Comparison of ENCODE assay signal across 25 cellular contexts in genomic region chr12:78981-79380, GRCh38. TPM values are rescaled to one million over a fixed set of nuclear protein-coding genes. Genes with fewer than 3 reads are reported as not detected.
DNase-seq lines count a peak whose midpoint lies in the region; ATAC-seq and TF ChIP-seq lines count a peak whose summit lies in the region.
"Had no signal": no experiment of that assay in that cellular context is flagged by ENCODE, and none has a peak within 500 bp of the region (broad histone marks: within the 10 kb centered on the region; RNA-seq: fewer than 3 reads in every experiment).

No MANE protein-coding gene starts in this region.

- peaks cover 83% of the 10 kb centered on the region for H3K27me3 ChIP-seq in endodermal cell (ENCODE audit: control insufficient read depth, insufficient read depth, low read length, poor library complexity, severe bottlenecking)
- peaks cover 0 to 86% (median 23%) of the 10 kb centered on the region in 3 experiments for H3K27me3 ChIP-seq in neuronal stem cell (ENCODE audit: control insufficient read depth in 3 of 3, insufficient read depth in 3 of 3, low read depth in 1 of 3, low read length in 3 of 3)
- no peaks in the 10 kb centered on the region for H3K27me3 ChIP-seq in aorta (ENCODE audit: control insufficient read depth in 1 of 2, insufficient read depth in 2 of 2, low read length in 1 of 2)
- H3K27me3 ChIP-seq: BLaER1 treated with 17β-estradiol and CSF1 and Interleukin-3, amounts not matched to agents 10 nM and 100 nM had no signal

- H3K4me2 ChIP-seq in neuronal stem cell (ENCODE audit: insufficient read depth, low read length, poor library complexity, severe bottlenecking): no peak overlapping the region
- H3K4me2 ChIP-seq: BLaER1 treated with 17β-estradiol and CSF1 and Interleukin-3, amounts not matched to agents 10 nM and 100 nM had no signal

- no peak for ATAC-seq in natural killer cell treated with Interleukin-12 subunit alpha and Interleukin-12 subunit beta and Interleukin-15 and Interleukin-18, amount 100 ng/mL, for 72 hours
- ATAC-seq in natural killer cell (no peak), aorta (ENCODE audit: low FRiP score) (no peak), HG02938 (IDR thresholded peaks at IDR 0.05; ENCODE audit: unreplicated experiment) (no peak)
- ATAC-seq: A549, HepG2 had no signal

- peak; percentile 20 for DNase-seq in natural killer cell treated with Interleukin-12 subunit alpha and Interleukin-12 subunit beta and Interleukin-15 and Interleukin-18, amount 100 ng/mL, for 72 hours (ENCODE audit: low spot score)
- DNase-seq in natural killer cell (no peak), endodermal cell (peak; percentile 43), neuronal stem cell (ENCODE audit: low spot score) (no peak), T1000 (lab: John Stamatoyannopoulos, UW) (no peak), aorta (no peak)
- DNase-seq: AML-193; Caco-2; CD4-positive, alpha-beta memory T cell; DND-41; Karpas-422; NCI-H1092; NCI-H1417 treated with DMSO at 0.1 percent for 48 hours; NCI-H1694 treated with DMSO at 0.1 percent for 48 hours; NCI-H2081; NCI-H2227 treated with DMSO at 0.1 percent for 48 hours; NCI-H510A; SIG-M5 had no signal

- no peaks in the 10 kb centered on the region for H3K9me3 ChIP-seq in endodermal cell (ENCODE audit: control insufficient read depth, low read length)
- no peaks in the 10 kb centered on the region for H3K9me3 ChIP-seq in neuronal stem cell (replicated peaks in 1 of 2; ENCODE audit: control insufficient read depth in 2 of 2, insufficient read depth in 1 of 2, low read depth in 1 of 2, low read length in 2 of 2)
- H3K9me3 ChIP-seq in aorta (ENCODE audit: control insufficient read depth, low read length): peaks cover 2% of the 10 kb centered on the region
- H3K9me3 ChIP-seq: A549; BLaER1 treated with 17β-estradiol and CSF1 and Interleukin-3, amounts not matched to agents 10 nM and 100 nM; Caco-2 had no signal

- no peak overlapping the region for H4K91ac ChIP-seq in neuronal stem cell (ENCODE audit: low read depth, low read length, poor library complexity)

- H3K4me3 ChIP-seq in endodermal cell (ENCODE audit: low read length): no peak overlapping the region
- no peak overlapping the region for H3K4me3 ChIP-seq in neuronal stem cell (ENCODE audit: low read length in 2 of 2)
- no peak overlapping the region for H3K4me3 ChIP-seq in aorta (ENCODE audit: low read length in 2 of 2)
- H3K4me3 ChIP-seq: A549; BLaER1 treated with 17β-estradiol and CSF1 and Interleukin-3, amounts not matched to agents 10 nM and 100 nM; SK-N-MC had no signal

- no peak overlapping the region for H2BK15ac ChIP-seq in neuronal stem cell (ENCODE audit: low read length)

- H3K4me1 ChIP-seq in endodermal cell (ENCODE audit: control insufficient read depth, insufficient read depth, low read length) (peaks cover 8% of the 10 kb centered on the region), neuronal stem cell (ENCODE audit: control insufficient read depth in 2 of 2, insufficient read depth in 1 of 2, low read depth in 1 of 2, low read length in 2 of 2) (no peaks in the 10 kb centered on the region), aorta (ENCODE audit: control insufficient read depth in 1 of 2, insufficient read depth in 2 of 2, low read length in 2 of 2) (no peaks in the 10 kb centered on the region)
- H3K4me1 ChIP-seq: A549; BLaER1 treated with 17β-estradiol and CSF1 and Interleukin-3, amounts not matched to agents 10 nM and 100 nM; Caco-2 had no signal

- WGBS in endodermal cell (ENCODE audit: insufficient coverage in 1 of 2, insufficient read length in 1 of 2), 2 experiments: 93 to 94% methylated on average over 2 to 5 of the region's 5 CpGs
- WGBS in neuronal stem cell (ENCODE audit: extremely low coverage in 2 of 2, insufficient read length in 2 of 2, insufficient replicate concordance in 1 of 2), 2 donors: no CpG with 5 or more reads among the region's 5 CpGs
- 82 to 86% methylated on average over 5 of the region's 5 CpGs for WGBS in aorta, 2 donors

- H2BK5ac ChIP-seq in neuronal stem cell (ENCODE audit: low read length): no peak overlapping the region

- H3K9me3 Mint-ChIP-seq in natural killer cell treated with Interleukin-12 subunit alpha and Interleukin-12 subunit beta and Interleukin-15 and Interleukin-18, amount 100 ng/mL, for 72 hours: no peaks in the 10 kb centered on the region
- H3K9me3 Mint-ChIP-seq in natural killer cell (no peaks in the 10 kb centered on the region), endodermal cell (no peaks in the 10 kb centered on the region)

- no peaks in the 10 kb centered on the region for H3K79me1 ChIP-seq in neuronal stem cell (ENCODE audit: low read depth, low read length)

- H3K4me1 Mint-ChIP-seq in natural killer cell treated with Interleukin-12 subunit alpha and Interleukin-12 subunit beta and Interleukin-15 and Interleukin-18, amount 100 ng/mL, for 72 hours (ENCODE audit: low read depth in 2 of 2): no peaks in the 10 kb centered on the region
- no peaks in the 10 kb centered on the region for H3K4me1 Mint-ChIP-seq in natural killer cell
- peaks cover 6% of the 10 kb centered on the region for H3K4me1 Mint-ChIP-seq in endodermal cell

- no peak overlapping the region for H3K4me3 Mint-ChIP-seq in natural killer cell treated with Interleukin-12 subunit alpha and Interleukin-12 subunit beta and Interleukin-15 and Interleukin-18, amount 100 ng/mL, for 72 hours
- no peak overlapping the region for H3K4me3 Mint-ChIP-seq in natural killer cell
- H3K4me3 Mint-ChIP-seq in endodermal cell: peak overlapping the region; percentile 31
- H3K4me3 Mint-ChIP-seq: CD4-positive, alpha-beta memory T cell had no signal

- H4K8ac ChIP-seq in neuronal stem cell (ENCODE audit: low read depth, low read length): no peak overlapping the region

- no peaks in the 10 kb centered on the region for H3K36me3 Mint-ChIP-seq in natural killer cell treated with Interleukin-12 subunit alpha and Interleukin-12 subunit beta and Interleukin-15 and Interleukin-18, amount 100 ng/mL, for 72 hours
- no peaks in the 10 kb centered on the region for H3K36me3 Mint-ChIP-seq in natural killer cell
- no peaks in the 10 kb centered on the region for H3K36me3 Mint-ChIP-seq in endodermal cell (ENCODE audit: low read depth)
- H3K36me3 Mint-ChIP-seq: CD4-positive, alpha-beta memory T cell had no signal

- peaks cover 49 to 51% of the 10 kb centered on the region in 2 donors for H3K27me3 Mint-ChIP-seq in natural killer cell treated with Interleukin-12 subunit alpha and Interleukin-12 subunit beta and Interleukin-15 and Interleukin-18, amount 100 ng/mL, for 72 hours
- peaks cover 42 to 77% of the 10 kb centered on the region in 2 donors for H3K27me3 Mint-ChIP-seq in natural killer cell (ENCODE audit: low read depth in 2 of 2)
- H3K27me3 Mint-ChIP-seq in endodermal cell (ENCODE audit: insufficient read depth): peaks cover 86% of the 10 kb centered on the region

- H2AK5ac ChIP-seq in neuronal stem cell (ENCODE audit: low read depth, low read length): no peak overlapping the region

- no peak overlapping the region for H3K27ac Mint-ChIP-seq in natural killer cell treated with Interleukin-12 subunit alpha and Interleukin-12 subunit beta and Interleukin-15 and Interleukin-18, amount 100 ng/mL, for 72 hours
- H3K27ac Mint-ChIP-seq in natural killer cell (no peak overlapping the region), endodermal cell (no peak overlapping the region)
- H3K27ac Mint-ChIP-seq: CD4-positive, alpha-beta memory T cell had no signal

- H3K9ac ChIP-seq in endodermal cell (ENCODE audit: extremely low read depth, low read length, poor library complexity, severe bottlenecking): no peak overlapping the region
- no peak overlapping the region for H3K9ac ChIP-seq in neuronal stem cell (ENCODE audit: low read depth, low read length, poor library complexity)
- H3K9ac ChIP-seq: BLaER1 treated with 17β-estradiol and CSF1 and Interleukin-3, amounts not matched to agents 10 nM and 100 nM had no signal

- H3K36me3 ChIP-seq in endodermal cell (ENCODE audit: control insufficient read depth, insufficient read depth, low read length): no peaks in the 10 kb centered on the region
- no peaks in the 10 kb centered on the region for H3K36me3 ChIP-seq in neuronal stem cell (replicated peaks in 1 of 2; ENCODE audit: control insufficient read depth in 2 of 2, insufficient read depth in 2 of 2, low read length in 2 of 2)
- H3K36me3 ChIP-seq in aorta (ENCODE audit: control insufficient read depth in 1 of 2, insufficient read depth in 2 of 2, low read length in 1 of 2): no peaks in the 10 kb centered on the region
- H3K36me3 ChIP-seq: BLaER1 treated with 17β-estradiol and CSF1 and Interleukin-3, amounts not matched to agents 10 nM and 100 nM had no signal

- no peak overlapping the region for H2BK120ac ChIP-seq in neuronal stem cell (ENCODE audit: low read depth, low read length)

- no peak overlapping the region for H3K18ac ChIP-seq in neuronal stem cell (ENCODE audit: low read length)

- H3K27ac ChIP-seq in endodermal cell (ENCODE audit: low read depth, low read length): no peak overlapping the region
- H3K27ac ChIP-seq in neuronal stem cell (replicated peaks; ENCODE audit: low read length): no peak overlapping the region
- no peak overlapping the region for H3K27ac ChIP-seq in aorta (ENCODE audit: low read depth in 1 of 2, low read length in 2 of 2)
- H3K27ac ChIP-seq: A549; BLaER1 treated with 17β-estradiol and CSF1 and Interleukin-3, amounts not matched to agents 10 nM and 100 nM; SK-N-MC had no signal

- TF ChIP-seq CTCF in natural killer cell (IDR thresholded peaks at IDR 0.05) (no peak), endodermal cell (conservative IDR thresholded peaks at IDR 0.05) (no peak)

- intact Hi-C loops in natural killer cell (cut with micrococcal nuclease) (no loop called here), aorta (cut with DNase I) (no loop called here)

- no peak overlapping the region for H3K4ac ChIP-seq in neuronal stem cell (ENCODE audit: low read length)

- H3K14ac ChIP-seq in neuronal stem cell (ENCODE audit: low read length): no peak overlapping the region

- H3K23ac ChIP-seq in neuronal stem cell (ENCODE audit: low read depth, low read length, poor library complexity): peak overlapping the region; percentile 34

- H2BK12ac ChIP-seq in neuronal stem cell (ENCODE audit: low read length): no peak overlapping the region

- no peak overlapping the region for H2AFZ ChIP-seq in neuronal stem cell (ENCODE audit: low read length)

RNA-seq across cellular contexts. Expression of gene IQSEC3, which starts 12.4 kb away (rescaled TPM):
- 1 to 10 TPM in 1 of 2 donors, under 1 TPM in 1; 0.22 to 1.1 TPM for total RNA-seq in natural killer cell treated with Interleukin-12 subunit alpha and Interleukin-12 subunit beta and Interleukin-15 and Interleukin-18, amount 100 ng/mL, for 72 hours
- total RNA-seq in natural killer cell (1 to 10 TPM; 4.4 to 7.1 (median 5.3) TPM), endodermal cell (1 to 10 TPM; 1.5 to 2.7 TPM), aorta (1 to 10 TPM; 3.0 to 6.4 TPM)
- polyA plus RNA-seq in endodermal cell (2013, experiment 1 of 2): 1.5 TPM
- 0.95 TPM for polyA plus RNA-seq in endodermal cell (2013, experiment 2 of 2)
- 3.1 TPM for polyA plus RNA-seq in neuronal stem cell (2013, experiment 1 of 2)
- polyA plus RNA-seq in neuronal stem cell (2013, experiment 2 of 2): 3.7 TPM
- polyA plus RNA-seq in aorta: under 1 TPM in 1 of 2 donors, not detected in 1; 0.15 TPM
- total RNA-seq: H4, HepG2, HT1080 had no signal
- polyA plus RNA-seq: A549; CD4-positive, alpha-beta memory T cell; HepG2 had no signal

Comparison
In these comparisons a context has a peak if more than half of its experiments do, and no peak if none do; other contexts are left out.
1. DNase-seq: peak in natural killer cell treated with Interleukin-12 subunit alpha and Interleukin-12 subunit beta and Interleukin-15 and Interleukin-18, amount 100 ng/mL, for 72 hours (single experiment) and endodermal cell (single experiment); none in natural killer cell (single experiment), neuronal stem cell (single experiment), T1000 (single experiment) and aorta (0 of 2).